ENCODE assay signal across 1 cellular context in genomic region chr3:173739716-173740115, GRCh38.
TF ChIP-seq lines count a peak whose summit lies in the region.

No MANE protein-coding gene starts in this region.

TF ChIP-seq in IMR-90, 13 proteins besides CTCF, POLR2A, EP300 and RAD21:
- TF ChIP-seq ELK1 (IDR thresholded peaks at IDR 0.05; ENCODE audit: borderline replicate concordance, low read depth, low read length) (no peak), FOS (IDR thresholded peaks at IDR 0.05; ENCODE audit: low read depth, low read length) (no peak), MAFK (IDR thresholded peaks at IDR 0.05; ENCODE audit: low read depth, low read length) (no peak), MAZ (IDR thresholded peaks at IDR 0.05; ENCODE audit: borderline replicate concordance, low read depth, low read length) (no peak), BHLHE40 (IDR thresholded peaks at IDR 0.05; ENCODE audit: low read depth, low read length) (no peak), CEBPB (IDR thresholded peaks at IDR 0.05; ENCODE audit: low read depth, low read length) (no peak), SMC3 (IDR thresholded peaks at IDR 0.05; ENCODE audit: low read depth, low read length) (no peak), RFX5 (IDR thresholded peaks at IDR 0.05; ENCODE audit: low read depth, low read length) (no peak), NFE2L2 (IDR thresholded peaks at IDR 0.05; ENCODE audit: low read depth, low read length) (no peak), RCOR1 (IDR thresholded peaks at IDR 0.05; ENCODE audit: insufficient replicate concordance, low read length) (no peak), CHD1 (IDR thresholded peaks at IDR 0.05; ENCODE audit: low read depth, low read length) (no peak), USF2 (IDR thresholded peaks at IDR 0.05; ENCODE audit: low read depth, low read length) (no peak), MXI1 (IDR thresholded peaks at IDR 0.05; ENCODE audit: borderline replicate concordance, low read depth, low read length) (no peak)
